11 cellular contexts compared by ENCODE assay signal in genomic region chr12:129847063-129847462, GRCh38. TPM values are rescaled to one million over a fixed set of nuclear protein-coding genes. Genes with fewer than 3 reads are reported as not detected.
"Had no signal": no experiment of that assay in that cellular context is flagged by ENCODE, and none has a peak within 500 bp of the region (broad histone marks: within the 10 kb centered on the region; RNA-seq: fewer than 3 reads in every experiment).

No MANE protein-coding gene starts in this region.

- H3K27me3 Mint-ChIP-seq: IgD-negative memory B cell had no signal

- H3K36me3 Mint-ChIP-seq: IgD-negative memory B cell had no signal

- ATAC-seq: HCT116, HepG2 had no signal

- H3K4me3 ChIP-seq: GM23248, HAP-1 had no signal

- H3K4me1 Mint-ChIP-seq: IgD-negative memory B cell had no signal

- FAIRE-seq: HepG2 had no signal

- H3K4me3 Mint-ChIP-seq: HFFc6, IgD-negative memory B cell had no signal

- H3K27ac ChIP-seq: GM23248, HL-60 had no signal

- H3K4me1 ChIP-seq: HAP-1 had no signal

- H3K9ac ChIP-seq: GM23248 had no signal

- H2AFZ ChIP-seq: GM23248 had no signal

- H3K27ac Mint-ChIP-seq: HFFc6, IgD-negative memory B cell had no signal

- H3K36me3 ChIP-seq: HAP-1 had no signal

- H3K9me3 ChIP-seq: HAP-1 had no signal

- DNase-seq: GM23248, GOT3, H7, HFFc6, KBM-7 had no signal

RNA-seq across cellular contexts. Expression of gene TMEM132D, which starts 56.8 kb away (rescaled TPM):
- total RNA-seq: GM23248, H4, HepG2, HFFc6 had no signal
- polyA plus RNA-seq: GM23248, HepG2, IgD-negative memory B cell had no signal
